In the genomic region with DNA sequence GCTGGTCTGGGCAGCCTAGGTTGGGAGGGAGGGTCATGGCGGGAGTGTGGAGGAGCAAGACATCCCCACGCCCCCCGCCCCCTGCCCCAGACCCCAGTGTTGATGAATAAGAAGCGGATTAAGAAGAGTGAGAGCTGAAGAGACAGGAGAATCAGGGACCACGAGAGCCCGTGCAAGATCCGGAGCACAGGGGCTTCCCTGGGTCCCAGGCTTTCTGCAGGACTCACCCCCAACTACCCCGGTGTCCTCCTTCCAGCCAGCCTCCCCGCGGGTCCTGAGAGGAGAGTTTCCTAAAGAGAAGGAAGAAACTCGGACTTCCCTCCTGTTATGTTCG, we compare ENCODE assay signal across 12 cellular contexts. TPM values are rescaled to one million over a fixed set of nuclear protein-coding genes. Genes with fewer than 3 reads are reported as not detected.
DNase-seq lines count a peak whose midpoint lies in the region; ATAC-seq, FAIRE-seq and TF ChIP-seq lines count a peak whose summit lies in the region.
"Had no signal": no experiment of that assay in that cellular context is flagged by ENCODE, and none has a peak within 500 bp of the region (broad histone marks: within the 10 kb centered on the region; RNA-seq: fewer than 3 reads in every experiment).

No MANE protein-coding gene starts in this region.

- no peaks in the 10 kb centered on the region for H3K36me3 ChIP-seq in Panc1 (ENCODE audit: control insufficient read depth, insufficient read depth, low read length)
- no peaks in the 10 kb centered on the region for H3K36me3 ChIP-seq in hepatocyte (replicated peaks; ENCODE audit: insufficient read depth, low read depth)
- H3K36me3 ChIP-seq in testis (ENCODE audit: low read depth, missing control alignments): no peaks in the 10 kb centered on the region
- H3K36me3 ChIP-seq: tibial nerve had no signal

- 28% methylated on average over 11 of the region's 12 CpGs for WGBS in hepatocyte (ENCODE audit: low lambda C conversion rate, missing lambda C conversion rate)
- 21 to 30% methylated on average over 9 to 12 of the region's 12 CpGs for WGBS in testis, 2 donors

- no peaks in the 10 kb centered on the region for H3K4me1 ChIP-seq in Panc1 (ENCODE audit: control insufficient read depth, insufficient read depth, low read length)
- peaks cover 7% of the 10 kb centered on the region for H3K4me1 ChIP-seq in hepatocyte (ENCODE audit: insufficient read depth)
- peaks cover 5% of the 10 kb centered on the region for H3K4me1 ChIP-seq in testis

- BruUV-seq in Panc1 (replicated peaks; lab: Mats Ljungman, UMichigan): no TSS peak

- H3K27ac ChIP-seq in Panc1 (ENCODE audit: low read length) (no peak overlapping the region), hepatocyte (no peak overlapping the region), testis (no peak overlapping the region)
- H3K27ac ChIP-seq: tibial nerve had no signal

- no peak; the same call in 1 of the 2 replicates for TF ChIP-seq CTCF in Panc1 (IDR thresholded peaks at IDR 0.05)
- TF ChIP-seq CTCF in hepatocyte (IDR thresholded peaks at IDR 0.05; ENCODE audit: poor library complexity): no peak
- TF ChIP-seq CTCF in testis (IDR thresholded peaks at IDR 0.05): peak in 1 of 3 experiments; percentile 23

- ATAC-seq in activated naive CD8-positive, alpha-beta T cell treated with anti-CD3 and anti-CD28 coated beads, Interleukin-2, amount 50 U/mL, for 24 hours: no peak
- peak; percentile 6; the same call in 1 of the 2 replicates for ATAC-seq in Panc1

- H3K9me3 ChIP-seq in Panc1 (ENCODE audit: control insufficient read depth, insufficient read depth, low read depth, low read length) (no peaks in the 10 kb centered on the region), hepatocyte (ENCODE audit: low read depth) (no peaks in the 10 kb centered on the region), testis (no peaks in the 10 kb centered on the region)
- H3K9me3 ChIP-seq: tibial nerve had no signal

- H3K9me3 Mint-ChIP-seq in activated naive CD8-positive, alpha-beta T cell (ENCODE audit: low read depth): no peaks in the 10 kb centered on the region
- H3K9me3 Mint-ChIP-seq in activated naive CD8-positive, alpha-beta T cell treated with anti-CD3 and anti-CD28 coated beads, Interleukin-2, amount 50 U/mL, for 24 hours: no peaks in the 10 kb centered on the region
- H3K9me3 Mint-ChIP-seq in activated T-helper 1 cell treated with anti-CD3 and anti-CD28 coated beads, Interleukin-12 subunit alpha, Interleukin-12 subunit beta, Interleukin-2, Interleukin-4 antibody, amounts not matched to agents 30 ng/mL and 10 ng/mL and 1 ng/mL, durations not matched to agents 14 hours and 24 hours and 36 hours: no peaks in the 10 kb centered on the region
- H3K9me3 Mint-ChIP-seq: activated naive CD8-positive, alpha-beta T cell treated with anti-CD3 and anti-CD28 coated beads, Interleukin-2, amount 10 ng/mL, durations not matched to agents 7 days and 5 days had no signal

- peaks cover 26% of the 10 kb centered on the region for H3K27me3 Mint-ChIP-seq in activated naive CD8-positive, alpha-beta T cell
- H3K27me3 Mint-ChIP-seq in activated naive CD8-positive, alpha-beta T cell treated with anti-CD3 and anti-CD28 coated beads, Interleukin-2, amount 50 U/mL, for 24 hours: peaks cover 39% of the 10 kb centered on the region
- H3K27me3 Mint-ChIP-seq in activated T-helper 1 cell treated with anti-CD3 and anti-CD28 coated beads, Interleukin-12 subunit alpha, Interleukin-12 subunit beta, Interleukin-2, Interleukin-4 antibody, amounts not matched to agents 30 ng/mL and 10 ng/mL and 1 ng/mL, durations not matched to agents 14 hours and 24 hours and 36 hours (ENCODE audit: insufficient read depth): peaks cover 28% of the 10 kb centered on the region

- H3K36me3 Mint-ChIP-seq in activated naive CD8-positive, alpha-beta T cell: no peaks in the 10 kb centered on the region
- H3K36me3 Mint-ChIP-seq in activated naive CD8-positive, alpha-beta T cell treated with anti-CD3 and anti-CD28 coated beads, Interleukin-2, amount 50 U/mL, for 24 hours (ENCODE audit: low read depth): no peaks in the 10 kb centered on the region
- H3K36me3 Mint-ChIP-seq in activated T-helper 1 cell treated with anti-CD3 and anti-CD28 coated beads, Interleukin-12 subunit alpha, Interleukin-12 subunit beta, Interleukin-2, Interleukin-4 antibody, amounts not matched to agents 30 ng/mL and 10 ng/mL and 1 ng/mL, durations not matched to agents 14 hours and 24 hours and 36 hours (ENCODE audit: low read depth): no peaks in the 10 kb centered on the region
- H3K36me3 Mint-ChIP-seq: activated naive CD8-positive, alpha-beta T cell treated with anti-CD3 and anti-CD28 coated beads, Interleukin-2, amount 10 ng/mL, durations not matched to agents 7 days and 5 days had no signal

- no peak overlapping the region for H2AFZ ChIP-seq in hepatocyte

- peak overlapping the region; percentile 63 for H3K4me3 Mint-ChIP-seq in activated naive CD8-positive, alpha-beta T cell
- no peak overlapping the region for H3K4me3 Mint-ChIP-seq in activated naive CD8-positive, alpha-beta T cell treated with anti-CD3 and anti-CD28 coated beads, Interleukin-2, amount 50 U/mL, for 24 hours
- no peak overlapping the region for H3K4me3 Mint-ChIP-seq in activated T-helper 1 cell treated with anti-CD3 and anti-CD28 coated beads, Interleukin-12 subunit alpha, Interleukin-12 subunit beta, Interleukin-2, Interleukin-4 antibody, amounts not matched to agents 30 ng/mL and 10 ng/mL and 1 ng/mL, durations not matched to agents 14 hours and 24 hours and 36 hours
- H3K4me3 Mint-ChIP-seq: activated naive CD8-positive, alpha-beta T cell treated with anti-CD3 and anti-CD28 coated beads, Interleukin-2, amount 10 ng/mL, durations not matched to agents 7 days and 5 days had no signal

- H4K20me1 ChIP-seq in hepatocyte (ENCODE audit: insufficient read depth, poor library complexity, severe bottlenecking): no peaks in the 10 kb centered on the region

- H3K4me2 ChIP-seq in hepatocyte: peak overlapping the region; percentile 69

- intact Hi-C loops in Panc1 (cut with micrococcal nuclease; ENCODE audit: unreplicated experiment) (loop anchor here (1.0 kb wide), 1 partner anchor 138 kb away; no protein-coding TSS in a partner anchor), testis (cut with DNase I; ENCODE audit: low total_unique reads) (loop anchor here (5.0 kb wide), 1 partner anchor 138 kb away; no protein-coding TSS in a partner anchor)
- intact Hi-C loops in activated T-helper 1 cell treated with anti-CD3 and anti-CD28 coated beads, Interleukin-12 subunit alpha, Interleukin-12 subunit beta, Interleukin-2, Interleukin-4 antibody, amounts not matched to agents 30 ng/mL and 10 ng/mL and 1 ng/mL, durations not matched to agents 14 hours and 24 hours and 36 hours (cut with micrococcal nuclease): loop anchor here (1.0 to 2.0 kb wide), 2 partner anchors 138 to 183 kb away; no protein-coding TSS in a partner anchor

- peaks cover 10% of the 10 kb centered on the region for H3K4me1 Mint-ChIP-seq in activated naive CD8-positive, alpha-beta T cell (ENCODE audit: low read depth)
- H3K4me1 Mint-ChIP-seq in activated naive CD8-positive, alpha-beta T cell treated with anti-CD3 and anti-CD28 coated beads, Interleukin-2, amount 50 U/mL, for 24 hours: peaks cover 5% of the 10 kb centered on the region
- H3K4me1 Mint-ChIP-seq in activated T-helper 1 cell treated with anti-CD3 and anti-CD28 coated beads, Interleukin-12 subunit alpha, Interleukin-12 subunit beta, Interleukin-2, Interleukin-4 antibody, amounts not matched to agents 30 ng/mL and 10 ng/mL and 1 ng/mL, durations not matched to agents 14 hours and 24 hours and 36 hours (ENCODE audit: low read depth): peaks cover 18% of the 10 kb centered on the region

- H3K4me3 ChIP-seq in Panc1 (ENCODE audit: low read depth in 2 of 2, low read length in 2 of 2) (no peak overlapping the region), hepatocyte (no peak overlapping the region), testis (peak overlapping the region; percentile 22 to 44)

- no peak for DNase-seq in activated naive CD8-positive, alpha-beta T cell treated with anti-CD3 and anti-CD28 coated beads, Interleukin-2, amount 50 U/mL, for 24 hours
- no peak for DNase-seq in Panc1 (ENCODE audit: low read depth, low spot score)
- no peak for DNase-seq in hepatocyte (ENCODE audit: low spot score)
- no peak for DNase-seq in testis
- no peak for DNase-seq in activated T-helper 1 cell treated with anti-CD3 and anti-CD28 coated beads, Interleukin-12 subunit alpha, Interleukin-12 subunit beta, Interleukin-2, Interleukin-4 antibody, amounts not matched to agents 30 ng/mL and 10 ng/mL and 1 ng/mL, durations not matched to agents 14 hours and 24 hours and 36 hours (ENCODE audit: low spot score)
- DNase-seq in NCI-H1436 treated with DMSO at 0.1 percent for 48 hours (lab: John Stamatoyannopoulos, UW): no peak
- no peak for DNase-seq in GM12891 (ENCODE audit: insufficient read length, low spot score)

- POLR2A ChIA-PET in Panc1 (lab: Charles Lee): interaction anchor here (0.6 kb wide), 1 partner anchor 167 kb away, joined by 5 read pairs; no protein-coding TSS in a partner anchor

- CTCF ChIA-PET in Panc1 (lab: Charles Lee): interaction anchor here (0.7 to 4.7 kb wide), 8 partner anchors 11 to 151 kb away, joined by 3 to 187 read pairs (median 4); no protein-coding TSS in a partner anchor

- H3K9me2 ChIP-seq in hepatocyte (replicated peaks; ENCODE audit: insufficient read depth): no peaks in the 10 kb centered on the region

- TF ChIP-seq POLR2A in testis (IDR thresholded peaks at IDR 0.05): no peak
- no peak for TF ChIP-seq POLR2A in GM12891 (IDR thresholded peaks at IDR 0.05; ENCODE audit: low read depth, low read length)

- H3K27me3 ChIP-seq in Panc1 (ENCODE audit: control insufficient read depth, insufficient read depth, low read length) (peaks cover 16% of the 10 kb centered on the region), hepatocyte (peaks cover 19% of the 10 kb centered on the region), testis (no peaks in the 10 kb centered on the region)
- H3K27me3 ChIP-seq: tibial nerve had no signal

- in situ Hi-C loops in Panc1 (cut with HindIII; ENCODE audit: low pct_unique_long_range_greater_than_20kb, low sequenced_read_pairs): no loop called here

- no peak overlapping the region for H3K27ac Mint-ChIP-seq in activated naive CD8-positive, alpha-beta T cell
- no peak overlapping the region for H3K27ac Mint-ChIP-seq in activated naive CD8-positive, alpha-beta T cell treated with anti-CD3 and anti-CD28 coated beads, Interleukin-2, amount 50 U/mL, for 24 hours
- H3K27ac Mint-ChIP-seq in activated T-helper 1 cell treated with anti-CD3 and anti-CD28 coated beads, Interleukin-12 subunit alpha, Interleukin-12 subunit beta, Interleukin-2, Interleukin-4 antibody, amounts not matched to agents 30 ng/mL and 10 ng/mL and 1 ng/mL, durations not matched to agents 14 hours and 24 hours and 36 hours: no peak overlapping the region
- H3K27ac Mint-ChIP-seq: activated naive CD8-positive, alpha-beta T cell treated with anti-CD3 and anti-CD28 coated beads, Interleukin-2, amount 10 ng/mL, durations not matched to agents 7 days and 5 days had no signal

- no peaks in the 10 kb centered on the region for H3K79me2 ChIP-seq in hepatocyte

- FAIRE-seq in GM12891 (lab: Jason Lieb, UNC): no peak

RNA-seq across cellular contexts. Expression of a gene that starts 20.1 kb away (rescaled TPM):
- not detected for total RNA-seq in Panc1 (2021; ENCODE audit: unreplicated experiment)
- polyA plus RNA-seq in Panc1 (2012; ENCODE audit: insufficient read length): not detected
- total RNA-seq in hepatocyte: 12.2 TPM in 1 of 2 replicates, not detected in the other
- polyA plus RNA-seq in hepatocyte: 0.85 TPM in 1 of 2 replicates, not detected in the other
- 1 to 10 TPM; 1.4 to 3.6 TPM for total RNA-seq in testis
- polyA plus RNA-seq in testis (ENCODE audit: insufficient read depth, low read depth, low replicate concordance): 2.1 TPM
- total RNA-seq in activated T-helper 1 cell treated with anti-CD3 and anti-CD28 coated beads, Interleukin-12 subunit alpha, Interleukin-12 subunit beta, Interleukin-2, Interleukin-4 antibody, amounts not matched to agents 30 ng/mL and 10 ng/mL and 1 ng/mL, durations not matched to agents 14 hours and 24 hours and 36 hours: not detected in 2 replicates
- not detected for polyA plus RNA-seq in GM12891 (2012; ENCODE audit: low read depth, missing spikeins)
- total RNA-seq: A673; activated naive CD8-positive, alpha-beta T cell treated with anti-CD3 and anti-CD28 coated beads, Interleukin-2, amount 10 ng/mL, durations not matched to agents 7 days and 5 days; mesenteric fat pad; tibial nerve had no signal

Comparison
In these comparisons a context has a peak if more than half of its experiments do, and no peak if none do; other contexts are left out.
1. H3K4me3 ChIP-seq: peak in testis (2 of 2); none in Panc1 (0 of 2) and hepatocyte (single experiment).